In the genomic region with DNA sequence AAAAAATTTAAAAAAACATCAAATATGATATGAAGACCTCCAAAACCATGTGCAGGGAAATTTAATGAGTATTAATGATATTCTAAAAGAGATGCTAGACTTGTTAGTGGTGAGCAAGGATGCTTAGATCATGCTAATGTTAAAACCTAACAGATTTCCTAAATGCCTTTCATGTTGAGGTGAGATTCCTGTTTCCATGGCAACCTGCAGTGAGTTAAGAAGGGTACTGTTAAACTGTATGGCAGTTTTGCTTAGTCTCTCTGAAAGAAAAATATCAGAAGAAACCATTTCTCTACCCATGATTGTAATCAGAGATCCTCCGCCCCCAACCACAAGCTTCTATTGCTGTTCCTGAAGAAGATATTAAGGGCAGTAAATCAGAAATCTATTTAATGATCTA, we compare ENCODE assay signal across 16 cellular contexts.
"Had no signal": no experiment of that assay in that cellular context is flagged by ENCODE, and none has a peak within 500 bp of the region (broad histone marks: within the 10 kb centered on the region; RNA-seq: fewer than 3 reads in every experiment).

No MANE protein-coding gene starts in this region.

- H3K27me3 Mint-ChIP-seq: activated naive CD4-positive, alpha-beta T cell treated with anti-CD3 and anti-CD28 coated beads, Interleukin-2, amount 10 ng/mL, durations not matched to agents 7 days and 5 days; activated T-helper 17 cell treated with anti-CD3 and anti-CD28 coated beads, Interleukin-2, amount 50 U/mL, for 72 hours; central memory CD8-positive, alpha-beta T cell; naive B cell had no signal

- H3K4me1 ChIP-seq: gastrocnemius medialis, heart right ventricle, lower lobe of right lung, right atrium auricular region, stomach had no signal

- H3K27ac ChIP-seq: epithelial cell of prostate, gastrocnemius medialis, heart right ventricle, lower lobe of right lung, right atrium auricular region, skin epidermis, stomach had no signal

- H3K27ac Mint-ChIP-seq: activated naive CD4-positive, alpha-beta T cell treated with anti-CD3 and anti-CD28 coated beads, Interleukin-2, amount 10 ng/mL, durations not matched to agents 7 days and 5 days; activated T-helper 17 cell treated with anti-CD3 and anti-CD28 coated beads, Interleukin-2, amount 50 U/mL, for 72 hours; naive B cell had no signal

- H3K36me3 ChIP-seq: gastrocnemius medialis, heart right ventricle, lower lobe of right lung, right atrium auricular region, stomach had no signal

- ATAC-seq: activated T-helper 17 cell treated with anti-CD3 and anti-CD28 coated beads, Interleukin-2, amount 50 U/mL, for 72 hours; gastrocnemius medialis; heart right ventricle; lower lobe of right lung had no signal

- H3K27me3 ChIP-seq: gastrocnemius medialis, heart right ventricle, right atrium auricular region, stomach had no signal

- H3K4me3 ChIP-seq: gastrocnemius medialis, heart right ventricle, lower lobe of right lung, right atrium auricular region, skin epidermis, stomach had no signal

- H3K4me1 Mint-ChIP-seq: activated naive CD4-positive, alpha-beta T cell treated with anti-CD3 and anti-CD28 coated beads, Interleukin-2, amount 10 ng/mL, durations not matched to agents 7 days and 5 days; activated T-helper 17 cell treated with anti-CD3 and anti-CD28 coated beads, Interleukin-2, amount 50 U/mL, for 72 hours; central memory CD8-positive, alpha-beta T cell; naive B cell had no signal

- H3K36me3 Mint-ChIP-seq: activated naive CD4-positive, alpha-beta T cell treated with anti-CD3 and anti-CD28 coated beads, Interleukin-2, amount 10 ng/mL, durations not matched to agents 7 days and 5 days; naive B cell had no signal

- DNase-seq: activated CD4-positive, alpha-beta T cell treated with anti-CD3 and anti-CD28 coated beads, Interleukin-2, amount 50 U/mL, for 1 hour; activated CD4-positive, CD25-positive, alpha-beta regulatory T cell; activated naive CD4-positive, alpha-beta T cell treated with anti-CD3 and anti-CD28 coated beads, Interleukin-2, amount 10 ng/mL, durations not matched to agents 7 days and 5 days; activated T-cell treated with anti-CD3 and anti-CD28 coated beads for 4 hours; effector memory CD4-positive, alpha-beta T cell; gastrocnemius medialis; heart right ventricle; lower lobe of right lung; naive B cell; posterior cingulate gyrus; stomach had no signal

- H3K4me3 Mint-ChIP-seq: activated naive CD4-positive, alpha-beta T cell treated with anti-CD3 and anti-CD28 coated beads, Interleukin-2, amount 10 ng/mL, durations not matched to agents 7 days and 5 days; activated T-helper 17 cell treated with anti-CD3 and anti-CD28 coated beads, Interleukin-2, amount 50 U/mL, for 72 hours; central memory CD8-positive, alpha-beta T cell; naive B cell had no signal
